Comparison of ENCODE assay signal across 25 cellular contexts in the genomic region with DNA sequence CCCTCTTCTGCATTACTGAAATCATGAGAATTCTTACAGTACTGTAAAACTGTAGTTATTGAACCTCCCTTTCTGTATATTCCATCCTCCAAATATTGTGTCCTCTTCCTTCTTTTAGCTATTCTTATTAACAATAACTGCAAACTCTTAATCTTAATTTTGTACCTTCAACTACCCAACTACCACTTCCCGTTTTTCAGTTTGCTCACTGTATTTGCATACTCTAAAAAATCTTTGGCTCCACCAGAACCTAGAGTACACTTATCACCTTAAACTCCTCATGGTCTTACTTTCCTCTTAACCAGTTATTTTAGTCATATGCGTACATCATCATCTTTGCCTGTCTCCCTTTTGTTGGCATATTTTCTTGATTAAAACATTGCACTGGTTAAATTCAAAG.
"Had no signal": no experiment of that assay in that cellular context is flagged by ENCODE, and none has a peak within 500 bp of the region (broad histone marks: within the 10 kb centered on the region; RNA-seq: fewer than 3 reads in every experiment).

No MANE protein-coding gene starts in this region.

- ATAC-seq: naive thymus-derived CD8-positive, alpha-beta T cell; natural killer cell treated with Interleukin-12 subunit alpha and Interleukin-12 subunit beta and Interleukin-15 and Interleukin-18, amount 100 ng/mL, for 72 hours; pancreas; right lobe of liver; stimulated activated memory B cell treated with anti-CD40 and anti-IgM and Interleukin-4, amounts not matched to agents 10 μg/mL and 1 μg/mL and 100 μg/mL, for 72 hours had no signal

- H3K27me3 ChIP-seq: neutrophil, pancreas, right atrium auricular region, right lobe of liver, sigmoid colon, stomach, thyroid gland, tibial nerve, upper lobe of left lung, vagina had no signal

- H3K36me3 ChIP-seq: neutrophil, pancreas, prostate gland, right atrium auricular region, right lobe of liver, sigmoid colon, stomach, thoracic aorta, thyroid gland, tibial nerve, upper lobe of left lung, vagina had no signal

- H3K4me3 ChIP-seq: pancreas, prostate gland, right atrium auricular region, right lobe of liver, sigmoid colon, stomach, thoracic aorta, thyroid gland, tibial nerve, upper lobe of left lung, vagina had no signal

- DNase-seq: naive thymus-derived CD8-positive, alpha-beta T cell; nephron progenitor cell; nucleus accumbens; pancreas; retina; right lobe of liver; sigmoid colon; small intestine; stimulated activated CD4-positive, alpha-beta T cell treated with anti-CD3 and anti-CD28 coated beads, Interleukin-15, amount 100 ng/mL, for 24 hours; stimulated activated CD4-positive, alpha-beta T cell treated with anti-CD3 and anti-CD28 coated beads, Interleukin-4, amount 100 ng/mL, for 1 hour; stimulated activated CD4-positive, alpha-beta T cell treated with anti-CD3 and anti-CD28 coated beads, Interleukin-4, amount 100 ng/mL, for 4 hours; stimulated activated CD8-positive, alpha-beta memory T cell treated with anti-CD3 and anti-CD28 coated beads, Interleukin-4, amount 100 ng/mL, for 48 hours; stimulated activated naive CD4-positive, alpha-beta T cell; stomach; thyroid gland; trophoblast cell; upper lobe of left lung had no signal

- H3K27ac ChIP-seq: neutrophil, pancreas, prostate gland, right atrium auricular region, right lobe of liver, sigmoid colon, stomach, thoracic aorta, thyroid gland, tibial nerve, upper lobe of left lung, vagina had no signal

- H3K4me1 ChIP-seq: pancreas, prostate gland, right atrium auricular region, right lobe of liver, sigmoid colon, stomach, thyroid gland, tibial nerve, upper lobe of left lung, vagina had no signal

- H3K9me3 ChIP-seq: neutrophil, pancreas, prostate gland, right atrium auricular region, right lobe of liver, thoracic aorta, thyroid gland, tibial nerve, upper lobe of left lung, vagina had no signal
